In genomic region chr20:50120935-50121693, GRCh38 we compare ENCODE assay signal across 8 cellular contexts. TPM values are rescaled to one million over a fixed set of nuclear protein-coding genes. Genes with fewer than 3 reads are reported as not detected.
DNase-seq lines count a peak whose midpoint lies in the region; ATAC-seq and TF ChIP-seq lines count a peak whose summit lies in the region.

No MANE protein-coding gene starts in this region.

- no peaks in the 10 kb centered on the region for H3K27me3 ChIP-seq in BJ (ENCODE audit: control insufficient read depth, insufficient read depth, low read length)

- peaks cover 10% of the 10 kb centered on the region for H3K36me3 ChIP-seq in BJ (ENCODE audit: control insufficient read depth, insufficient read depth, low read length)

- peaks cover 22% of the 10 kb centered on the region for H3K36me3 Mint-ChIP-seq in mesothelial cell of epicardium
- peaks cover 40% of the 10 kb centered on the region for H3K36me3 Mint-ChIP-seq in stimulated activated memory B cell treated with anti-CD40 and anti-IgM and Interleukin-4, amounts not matched to agents 10 μg/mL and 1 μg/mL and 100 μg/mL, for 72 hours

- H3K9me3 Mint-ChIP-seq in mesothelial cell of epicardium: no peaks in the 10 kb centered on the region
- no peaks in the 10 kb centered on the region for H3K9me3 Mint-ChIP-seq in stimulated activated memory B cell treated with anti-CD40 and anti-IgM and Interleukin-4, amounts not matched to agents 10 μg/mL and 1 μg/mL and 100 μg/mL, for 72 hours

- CTCF ChIA-PET in BJ (lab: Yijun Ruan, JAX) (interaction anchor here (0.5 to 9.1 kb wide), 20 partner anchors 9 to 472 kb away, joined by 3 to 169 read pairs (median 4); no protein-coding TSS in a partner anchor), HEK293T (lab: Yijun Ruan, JAX) (interaction anchor here (0.6 to 1.4 kb wide), 9 partner anchors 13 to 274 kb away, joined by 3 to 5 read pairs (median 3); no protein-coding TSS in a partner anchor)

- H3K4me1 Mint-ChIP-seq in mesothelial cell of epicardium: peaks cover 3% of the 10 kb centered on the region
- peaks cover 11% of the 10 kb centered on the region for H3K4me1 Mint-ChIP-seq in stimulated activated memory B cell treated with anti-CD40 and anti-IgM and Interleukin-4, amounts not matched to agents 10 μg/mL and 1 μg/mL and 100 μg/mL, for 72 hours

- no peak for DNase-seq in BJ (ENCODE audit: low read depth)
- DNase-seq in HEK293T (ENCODE audit: extremely low spot score): peak; percentile 42
- peak; percentile 23 for DNase-seq in NCI-H524 treated with DMSO at 0.1 percent for 48 hours (lab: John Stamatoyannopoulos, UW)
- DNase-seq in activated CD4-positive, alpha-beta T cell treated with anti-CD3 and anti-CD28 coated beads, Interleukin-2, amount 50 U/mL, for 24 hours (ENCODE audit: low read depth in 1 of 2, low spot score in 1 of 2): peak; percentile 31 to 46
- peak; percentile 29 for DNase-seq in effector CD8-positive, alpha-beta T cell (lab: John Stamatoyannopoulos, UW)
- no peak for DNase-seq in mesothelial cell of epicardium (ENCODE audit: low spot score in 2 of 2, unreplicated experiment in 2 of 2)
- no peak for DNase-seq in KG1 (lab: John Stamatoyannopoulos, UW)

- POLR2A ChIA-PET in BJ (lab: Charles Lee) (no interaction called here), HEK293T (lab: Yijun Ruan, JAX) (interaction anchor here (1.0 to 2.2 kb wide), 2 partner anchors 33 to 53 kb away, joined by 3 to 10 read pairs; partner anchors contain the start of gene PEDS1)

- H3K4me3 ChIP-seq in BJ (ENCODE audit: low read depth, low read length): no peak overlapping the region

- H3K27me3 Mint-ChIP-seq in mesothelial cell of epicardium (ENCODE audit: low read depth): no peaks in the 10 kb centered on the region
- no peaks in the 10 kb centered on the region for H3K27me3 Mint-ChIP-seq in stimulated activated memory B cell treated with anti-CD40 and anti-IgM and Interleukin-4, amounts not matched to agents 10 μg/mL and 1 μg/mL and 100 μg/mL, for 72 hours

- H3K27ac Mint-ChIP-seq in mesothelial cell of epicardium: no peak overlapping the region
- H3K27ac Mint-ChIP-seq in stimulated activated memory B cell treated with anti-CD40 and anti-IgM and Interleukin-4, amounts not matched to agents 10 μg/mL and 1 μg/mL and 100 μg/mL, for 72 hours: no peak overlapping the region

- peak; percentile 73 for TF ChIP-seq CTCF in BJ (IDR thresholded peaks at IDR 0.05; ENCODE audit: insufficient read depth, low read depth, low read length)
- peak; percentile 48 for TF ChIP-seq CTCF in mesothelial cell of epicardium (IDR thresholded peaks at IDR 0.05; ENCODE audit: unreplicated experiment)

- no peak overlapping the region for H3K4me3 Mint-ChIP-seq in mesothelial cell of epicardium
- no peak overlapping the region for H3K4me3 Mint-ChIP-seq in stimulated activated memory B cell treated with anti-CD40 and anti-IgM and Interleukin-4, amounts not matched to agents 10 μg/mL and 1 μg/mL and 100 μg/mL, for 72 hours

- peak; percentile 76 for ATAC-seq in stimulated activated memory B cell treated with anti-CD40 and anti-IgM and Interleukin-4, amounts not matched to agents 10 μg/mL and 1 μg/mL and 100 μg/mL, for 72 hours

TF ChIP-seq in HEK293T, 16 proteins besides CTCF, POLR2A, EP300 and RAD21:
- no peak for TF ChIP-seq L3MBTL2 (conservative IDR thresholded peaks at IDR 0.05)
- no peak for TF ChIP-seq SP1 (IDR thresholded peaks at IDR 0.05)
- no peak for TF ChIP-seq FOXM1 (IDR thresholded peaks at IDR 0.05; ENCODE audit: borderline replicate concordance)
- TF ChIP-seq LEF1 (IDR thresholded peaks at IDR 0.05; ENCODE audit: borderline replicate concordance): no peak
- no peak for TF ChIP-seq BHLHE40 (IDR thresholded peaks at IDR 0.05; ENCODE audit: borderline replicate concordance)
- no peak for TF ChIP-seq NFRKB (IDR thresholded peaks at IDR 0.05)
- no peak for TF ChIP-seq PKNOX1 (IDR thresholded peaks at IDR 0.05)
- TF ChIP-seq ELF4 (IDR thresholded peaks at IDR 0.05): no peak
- no peak for TF ChIP-seq ZNF384 (IDR thresholded peaks at IDR 0.05)
- TF ChIP-seq ARNT (IDR thresholded peaks at IDR 0.05): no peak
- no peak for TF ChIP-seq CTBP1 (IDR thresholded peaks at IDR 0.05; ENCODE audit: borderline replicate concordance)
- TF ChIP-seq FOXK2 (IDR thresholded peaks at IDR 0.05): no peak
- TF ChIP-seq SUZ12 (IDR thresholded peaks at IDR 0.05): no peak
- TF ChIP-seq HDGF (IDR thresholded peaks at IDR 0.05; ENCODE audit: borderline replicate concordance): no peak
- no peak for TF ChIP-seq TARDBP (IDR thresholded peaks at IDR 0.05)
- no peak for TF ChIP-seq FOXA1 (IDR thresholded peaks at IDR 0.05)

RNA-seq across cellular contexts. Expression of gene UBE2V1, which starts 8.2 kb away (rescaled TPM):
- 101 and 138 TPM in 2 replicates for polyA plus RNA-seq in BJ (2011; rRNA removed)
- polyA minus RNA-seq in BJ (2011; rRNA and poly(A)+ RNA removed): 48.3 and 62.0 TPM in 2 replicates
- 134 to 139 TPM (median 138 TPM) in 3 replicates for total RNA-seq in mesothelial cell of epicardium

RNA-seq across cellular contexts. Expression of gene PEDS1, which starts 32.4 kb away (rescaled TPM):
- polyA plus RNA-seq in BJ (2011; rRNA removed): 26.1 and 52.3 TPM in 2 replicates
- polyA minus RNA-seq in BJ (2011; rRNA and poly(A)+ RNA removed): 54.5 and 98.1 TPM in 2 replicates
- 30.3 to 32.3 TPM (median 30.3 TPM) in 3 replicates for total RNA-seq in mesothelial cell of epicardium

Comparison
In these comparisons a context has a peak if more than half of its experiments do, and no peak if none do; other contexts are left out.
1. DNase-seq: peak in HEK293T (single experiment), NCI-H524 treated with DMSO at 0.1 percent for 48 hours (single experiment), activated CD4-positive, alpha-beta T cell treated with anti-CD3 and anti-CD28 coated beads, Interleukin-2, amount 50 U/mL, for 24 hours (2 of 2) and effector CD8-positive, alpha-beta T cell (single experiment); none in BJ (single experiment), mesothelial cell of epicardium (0 of 2) and KG1 (single experiment).